Comparison of ENCODE assay signal across 9 cellular contexts in genomic region chr2:45823723-45824206, GRCh38.
DNase-seq lines count a peak whose midpoint lies in the region; ATAC-seq, FAIRE-seq and TF ChIP-seq lines count a peak whose summit lies in the region.
"Had no signal": no experiment of that assay in that cellular context is flagged by ENCODE, and none has a peak within 500 bp of the region (broad histone marks: within the 10 kb centered on the region; RNA-seq: fewer than 3 reads in every experiment).

No MANE protein-coding gene starts in this region.

- TF ChIP-seq POLR2A in body of pancreas (IDR thresholded peaks at IDR 0.05): peak in 2 of 3 donors; percentile 39 to 49

- peak; percentile 90 for ATAC-seq in body of pancreas
- no peak for ATAC-seq in HG03139 (IDR thresholded peaks at IDR 0.05; ENCODE audit: unreplicated experiment)

- no peak overlapping the region for H3K9ac ChIP-seq in kidney (ENCODE audit: low read length in 2 of 2)

- H3K36me3 ChIP-seq in body of pancreas (replicated peaks in 1 of 2; ENCODE audit: insufficient read depth in 1 of 2, low read depth in 2 of 2) (no peaks in the 10 kb centered on the region), kidney (ENCODE audit: control insufficient read depth in 1 of 2, insufficient read depth in 2 of 2, low read length in 2 of 2) (no peaks in the 10 kb centered on the region), tibial artery (no peaks in the 10 kb centered on the region)

- H3K9me3 ChIP-seq in body of pancreas: no peaks in the 10 kb centered on the region
- H3K9me3 ChIP-seq in kidney (ENCODE audit: control insufficient read depth in 1 of 2, low read length in 2 of 2): no peaks in the 10 kb centered on the region
- H3K9me3 ChIP-seq in tibial artery: no peaks in the 10 kb centered on the region

- TF ChIP-seq CTCF in body of pancreas (IDR thresholded peaks at IDR 0.05) (peak in 1 of 7 experiments; percentile 16), kidney (IDR thresholded peaks at IDR 0.05; ENCODE audit: borderline replicate concordance, extremely low read depth, insufficient read depth) (no peak), tibial artery (IDR thresholded peaks at IDR 0.05) (no peak)

- WGBS in body of pancreas, 2 donors: 8% methylated on average over 4 of the region's 4 CpGs; no CpG with 5 or more reads in 1 of the 2 donors

- no peak for FAIRE-seq in kidney (lab: Jason Lieb, UNC)
- FAIRE-seq: small intestine had no signal

- H3K27ac ChIP-seq in body of pancreas: peak overlapping the region; percentile 74 to 92 (median 83)
- peak overlapping the region in 1 of 2 donors; percentile 10 for H3K27ac ChIP-seq in kidney (ENCODE audit: low read depth in 2 of 2, low read length in 2 of 2)
- H3K27ac ChIP-seq in tibial artery: peak overlapping the region; percentile 64 to 71

- H3K4me3 ChIP-seq in body of pancreas (no peak overlapping the region), kidney (ENCODE audit: low read length in 2 of 2) (no peak overlapping the region), tibial artery (no peak overlapping the region)

- H3K27me3 ChIP-seq in body of pancreas (no peaks in the 10 kb centered on the region), tibial artery (no peaks in the 10 kb centered on the region)

- H3K4me1 ChIP-seq in body of pancreas (peaks cover 51% of the 10 kb centered on the region), kidney (ENCODE audit: control insufficient read depth in 1 of 2, insufficient read depth in 1 of 2, low read depth in 1 of 2, low read length in 2 of 2) (peaks cover 14 to 16% of the 10 kb centered on the region in 2 donors), tibial artery (peaks cover 0 to 46% (median 38%) of the 10 kb centered on the region in 4 donors)

- intact Hi-C loops in body of pancreas (cut with DNase I): no loop called here
- intact Hi-C loops in kidney (cut with DNase I): no loop called here
- intact Hi-C loops in tibial artery (cut with DNase I; ENCODE audit: low total_unique reads): no loop called here

- peak; percentile 56 for DNase-seq in NCI-H2029 (lab: John Stamatoyannopoulos, UW)
- DNase-seq in NCI-H2029 treated with DMSO at 0.1 percent for 48 hours (lab: John Stamatoyannopoulos, UW): no peak
- DNase-seq in body of pancreas: peak; percentile 92 to 98 (median 97)
- DNase-seq in kidney: peak; percentile 88
- DNase-seq in tibial artery: peak; percentile 83 to 97
- DNase-seq in NK-92 (lab: John Stamatoyannopoulos, UW; ENCODE audit: unreplicated experiment): no peak
- DNase-seq in GDM1 (lab: John Stamatoyannopoulos, UW): no peak
- DNase-seq: small intestine had no signal

Comparison
In these comparisons a context has a peak if more than half of its experiments do, and no peak if none do; other contexts are left out.
1. DNase-seq: peak in NCI-H2029 (single experiment), body of pancreas (4 of 4), kidney (single experiment) and tibial artery (2 of 2); none in NCI-H2029 treated with DMSO at 0.1 percent for 48 hours (single experiment), NK-92 (single experiment) and GDM1 (single experiment).